Comparison of ENCODE assay signal across 1 cellular context in genomic region chr3:53255775-53256703, GRCh38.
TF ChIP-seq lines count a peak whose summit lies in the region.

TKT (minus strand) TSS chr3:53256022; CDS start chr3:53255942, 80 bp downstream.

TF ChIP-seq in HepG2, 621 proteins besides CTCF, POLR2A, EP300 and RAD21 (continued from another document and continues in another):
- TF ChIP-seq MED8 (CRISPR knock-in tag; IDR thresholded peaks at IDR 0.05; ENCODE audit: insufficient replicate concordance) (peak; percentile 21), ZMYM2 (CRISPR knock-in tag; IDR thresholded peaks at IDR 0.05) (peak; percentile 61; the same call in 1 of the 2 replicates), PITX1 (CRISPR knock-in tag; IDR thresholded peaks at IDR 0.05) (no peak), TGIF2 (CRISPR knock-in tag; IDR thresholded peaks at IDR 0.05) (0 out of 2 replicates have a peak, but pooled peaks have one; percentile 62), ZNF563 (CRISPR knock-in tag; IDR thresholded peaks at IDR 0.05) (peak; percentile 14; the same call in 1 of the 2 replicates), HMG20B (CRISPR knock-in tag; conservative IDR thresholded peaks at IDR 0.05) (0 out of 2 replicates have a peak, but pooled peaks have one; percentile 15), ZNF101 (CRISPR knock-in tag; IDR thresholded peaks at IDR 0.05; ENCODE audit: borderline replicate concordance, low read depth) (no peak), ZNF318 (CRISPR knock-in tag; IDR thresholded peaks at IDR 0.05) (no peak), RXRB (CRISPR knock-in tag; IDR thresholded peaks at IDR 0.05; ENCODE audit: borderline replicate concordance) (0 out of 2 replicates have a peak, but pooled peaks have one; percentile 11), HBP1 (CRISPR knock-in tag; IDR thresholded peaks at IDR 0.05; ENCODE audit: low read depth) (peak; percentile 58; the same call in 1 of the 2 replicates), ZNF629 (CRISPR knock-in tag; conservative IDR thresholded peaks at IDR 0.05) (peak; percentile 100), ZSCAN31 (CRISPR knock-in tag; IDR thresholded peaks at IDR 0.05; ENCODE audit: low read depth) (peak; percentile 53), KMT2B (CRISPR knock-in tag; IDR thresholded peaks at IDR 0.05) (0 out of 2 replicates have a peak, but pooled peaks have one; percentile 30), TBL1XR1 (IDR thresholded peaks at IDR 0.05; ENCODE audit: borderline replicate concordance, low read length, partially characterized antibody) (no peak), SP4 (CRISPR knock-in tag; IDR thresholded peaks at IDR 0.05) (peak; percentile 86), NFRKB (IDR thresholded peaks at IDR 0.05) (no peak), CBX1 (IDR thresholded peaks at IDR 0.05; ENCODE audit: low read depth) (peak; percentile 32), ZNF225 (CRISPR knock-in tag; IDR thresholded peaks at IDR 0.05) (no peak), ZNF235 (CRISPR knock-in tag; IDR thresholded peaks at IDR 0.05; ENCODE audit: borderline replicate concordance) (peak; percentile 24; the same call in 1 of the 2 replicates), MXD4 (CRISPR knock-in tag; IDR thresholded peaks at IDR 0.05) (peak; percentile 79; the same call in 1 of the 2 replicates), HMGXB4 (CRISPR knock-in tag; IDR thresholded peaks at IDR 0.05; ENCODE audit: borderline replicate concordance in 1 of 2, low read depth in 1 of 2) (peak in 1 of 2 experiments; percentile 67; a peak in 3 of 4 replicates), ZSCAN9 (CRISPR knock-in tag; IDR thresholded peaks at IDR 0.05; ENCODE audit: borderline replicate concordance) (no peak; the same call in 1 of the 2 replicates), IKZF4 (CRISPR knock-in tag; IDR thresholded peaks at IDR 0.05; ENCODE audit: borderline replicate concordance, low read depth, not compliant biosample characterization) (peak; percentile 68), ZNF841 (CRISPR knock-in tag; IDR thresholded peaks at IDR 0.05; ENCODE audit: borderline replicate concordance) (no peak), ATF7 (IDR thresholded peaks at IDR 0.05) (no peak), ATF7 (CRISPR knock-in tag; IDR thresholded peaks at IDR 0.05) (no peak), ZNF414 (CRISPR knock-in tag; IDR thresholded peaks at IDR 0.05) (peak; percentile 30; the same call in 1 of the 2 replicates), ZNF510 (CRISPR knock-in tag; IDR thresholded peaks at IDR 0.05; ENCODE audit: low read depth) (no peak), RERE (CRISPR knock-in tag; IDR thresholded peaks at IDR 0.05; ENCODE audit: low read depth) (no peak), MAZ (IDR thresholded peaks at IDR 0.05; ENCODE audit: borderline replicate concordance, low read depth, low read length) (peak; percentile 18; the same call in 1 of the 2 replicates), MAZ (CRISPR knock-in tag; IDR thresholded peaks at IDR 0.05; ENCODE audit: low read depth) (peak; percentile 92), CHD2 (IDR thresholded peaks at IDR 0.05; ENCODE audit: low read depth, low read length) (no peak), CREB3 (CRISPR knock-in tag; IDR thresholded peaks at IDR 0.05) (no peak), ZNF580 (CRISPR knock-in tag; IDR thresholded peaks at IDR 0.05; ENCODE audit: borderline replicate concordance, low read depth) (peak; percentile 55), ZNF292 (CRISPR knock-in tag; IDR thresholded peaks at IDR 0.05; ENCODE audit: borderline replicate concordance, low read depth) (no peak)
